Comparison of ENCODE assay signal across 14 cellular contexts in genomic region chr16:50268352-50268751, GRCh38. TPM values are rescaled to one million over a fixed set of nuclear protein-coding genes. Genes with fewer than 3 reads are reported as not detected.
DNase-seq lines count a peak whose midpoint lies in the region; ATAC-seq lines count a peak whose summit lies in the region.
"Had no signal": no experiment of that assay in that cellular context is flagged by ENCODE, and none has a peak within 500 bp of the region (broad histone marks: within the 10 kb centered on the region; RNA-seq: fewer than 3 reads in every experiment).

No MANE protein-coding gene starts in this region.

- intact Hi-C loops in CD4-positive, alpha-beta memory T cell (cut with micrococcal nuclease): loop anchor here (5.0 kb wide), 6 partner anchors 44 to 414 kb away; partner anchors contain the start of genes NKD1, SNX20 and TENT4B

- H3K9me3 ChIP-seq in CD4-positive, alpha-beta memory T cell (ENCODE audit: control insufficient read depth in 1 of 2, low read length in 2 of 2): no peaks in the 10 kb centered on the region
- H3K9me3 ChIP-seq: right atrium auricular region had no signal

- no peak for ATAC-seq in activated T-helper 17 cell treated with anti-CD3 and anti-CD28 coated beads, Interleukin-2, amount 50 U/mL, for 72 hours (replicated peaks)
- ATAC-seq in natural killer cell treated with Interleukin-12 subunit alpha and Interleukin-12 subunit beta and Interleukin-15 and Interleukin-18, amount 100 ng/mL, for 72 hours: no peak
- ATAC-seq: activated CD4-positive, CD25-positive, alpha-beta regulatory T cell treated with anti-CD3 and anti-CD28 coated beads, Interleukin-2, amount 50 U/mL, for 24 hours had no signal

- peaks cover 51 to 95% (median 73%) of the 10 kb centered on the region in 4 donors for H3K4me1 Mint-ChIP-seq in CD4-positive, alpha-beta memory T cell
- H3K4me1 Mint-ChIP-seq in IgD-negative memory B cell: peaks cover 45 to 50% (median 46%) of the 10 kb centered on the region in 3 donors
- peaks cover 52% of the 10 kb centered on the region for H3K4me1 Mint-ChIP-seq in activated T-helper 17 cell treated with anti-CD3 and anti-CD28 coated beads, Interleukin-2, amount 50 U/mL, for 72 hours
- H3K4me1 Mint-ChIP-seq in natural killer cell treated with Interleukin-12 subunit alpha and Interleukin-12 subunit beta and Interleukin-15 and Interleukin-18, amount 100 ng/mL, for 72 hours (ENCODE audit: low read depth in 2 of 2): peaks cover 85 to 87% of the 10 kb centered on the region in 2 donors

- peaks cover 8% of the 10 kb centered on the region for H3K36me3 ChIP-seq in CD4-positive, alpha-beta memory T cell (ENCODE audit: insufficient read depth, low read length)
- H3K36me3 ChIP-seq: right atrium auricular region had no signal

- POLR2A ChIA-PET in CD4-positive, alpha-beta memory T cell (lab: Charles Lee; ENCODE audit: partially characterized antibody): interaction anchor here (0.8 to 12.4 kb wide), 12 partner anchors 14 to 476 kb away, joined by 3 to 252 read pairs (median 5); partner anchors contain the start of genes BRD7, CYLD and TENT4B

- H3K27me3 ChIP-seq in CD4-positive, alpha-beta memory T cell (ENCODE audit: insufficient read depth, low read length): no peaks in the 10 kb centered on the region
- H3K27me3 ChIP-seq: right atrium auricular region had no signal

- H3K4me3 ChIP-seq in CD4-positive, alpha-beta memory T cell (ENCODE audit: low read length in 2 of 2): peak overlapping the region; percentile 44 to 57
- H3K4me3 ChIP-seq: right atrium auricular region had no signal

- H3K4me1 ChIP-seq in CD4-positive, alpha-beta memory T cell (ENCODE audit: insufficient read depth, low read length): peaks cover 79% of the 10 kb centered on the region

- H3K27ac Mint-ChIP-seq in CD4-positive, alpha-beta memory T cell: peak overlapping the region; percentile 75 to 99 (median 95)
- peak overlapping the region; percentile 85 to 93 (median 88) for H3K27ac Mint-ChIP-seq in IgD-negative memory B cell
- peak overlapping the region; percentile 99 for H3K27ac Mint-ChIP-seq in activated T-helper 17 cell treated with anti-CD3 and anti-CD28 coated beads, Interleukin-2, amount 50 U/mL, for 72 hours
- peak overlapping the region; percentile 98 to 100 for H3K27ac Mint-ChIP-seq in natural killer cell treated with Interleukin-12 subunit alpha and Interleukin-12 subunit beta and Interleukin-15 and Interleukin-18, amount 100 ng/mL, for 72 hours

- no peaks in the 10 kb centered on the region for H3K9me3 Mint-ChIP-seq in CD4-positive, alpha-beta memory T cell
- no peaks in the 10 kb centered on the region for H3K9me3 Mint-ChIP-seq in IgD-negative memory B cell
- H3K9me3 Mint-ChIP-seq in activated T-helper 17 cell treated with anti-CD3 and anti-CD28 coated beads, Interleukin-2, amount 50 U/mL, for 72 hours: no peaks in the 10 kb centered on the region
- H3K9me3 Mint-ChIP-seq in natural killer cell treated with Interleukin-12 subunit alpha and Interleukin-12 subunit beta and Interleukin-15 and Interleukin-18, amount 100 ng/mL, for 72 hours: no peaks in the 10 kb centered on the region
- H3K9me3 Mint-ChIP-seq: nephron had no signal

- peak overlapping the region; percentile 52 for H3K27ac ChIP-seq in CD4-positive, alpha-beta memory T cell (ENCODE audit: low read depth, low read length)
- H3K27ac ChIP-seq: KMS-11, right atrium auricular region had no signal

- CTCF ChIA-PET in CD4-positive, alpha-beta memory T cell (lab: Charles Lee; ENCODE audit: partially characterized antibody): interaction anchor here (1.0 to 15.2 kb wide), 7 partner anchors 13 to 538 kb away, joined by 3 to 155 read pairs (median 5); partner anchors contain the start of gene CNEP1R1

- DNase-seq in CD4-positive, alpha-beta memory T cell: no peak
- peak; percentile 49 for DNase-seq in natural killer cell treated with Interleukin-12 subunit alpha and Interleukin-12 subunit beta and Interleukin-15 and Interleukin-18, amount 100 ng/mL, for 72 hours (ENCODE audit: low spot score)
- DNase-seq in kidney tubule cell (ENCODE audit: low spot score) (no peak), cortex of kidney (lab: John Stamatoyannopoulos, UW) (no peak)
- DNase-seq in stimulated activated CD4-positive, alpha-beta T cell treated with anti-CD3 and anti-CD28 coated beads, Interleukin-15, amount 100 ng/mL, for 24 hours: no peak
- DNase-seq: cerebellar nuclear complex, GOT3, NCI-H2081 had no signal

- no peaks in the 10 kb centered on the region for H3K27me3 Mint-ChIP-seq in CD4-positive, alpha-beta memory T cell
- H3K27me3 Mint-ChIP-seq in IgD-negative memory B cell: no peaks in the 10 kb centered on the region
- no peaks in the 10 kb centered on the region for H3K27me3 Mint-ChIP-seq in activated T-helper 17 cell treated with anti-CD3 and anti-CD28 coated beads, Interleukin-2, amount 50 U/mL, for 72 hours
- no peaks in the 10 kb centered on the region for H3K27me3 Mint-ChIP-seq in natural killer cell treated with Interleukin-12 subunit alpha and Interleukin-12 subunit beta and Interleukin-15 and Interleukin-18, amount 100 ng/mL, for 72 hours

- peaks cover 12 to 52% of the 10 kb centered on the region in 2 donors for H3K36me3 Mint-ChIP-seq in CD4-positive, alpha-beta memory T cell
- peaks cover 2% of the 10 kb centered on the region for H3K36me3 Mint-ChIP-seq in IgD-negative memory B cell
- H3K36me3 Mint-ChIP-seq in activated T-helper 17 cell treated with anti-CD3 and anti-CD28 coated beads, Interleukin-2, amount 50 U/mL, for 72 hours (ENCODE audit: low read depth): peaks cover 22% of the 10 kb centered on the region
- H3K36me3 Mint-ChIP-seq in natural killer cell treated with Interleukin-12 subunit alpha and Interleukin-12 subunit beta and Interleukin-15 and Interleukin-18, amount 100 ng/mL, for 72 hours: no peaks in the 10 kb centered on the region

- peak overlapping the region; percentile 93 to 99 (median 98) for H3K4me3 Mint-ChIP-seq in CD4-positive, alpha-beta memory T cell
- H3K4me3 Mint-ChIP-seq in IgD-negative memory B cell: peak overlapping the region in 3 of 4 donors; percentile 34 to 83 (median 46)
- peak overlapping the region; percentile 96 for H3K4me3 Mint-ChIP-seq in activated T-helper 17 cell treated with anti-CD3 and anti-CD28 coated beads, Interleukin-2, amount 50 U/mL, for 72 hours
- H3K4me3 Mint-ChIP-seq in natural killer cell treated with Interleukin-12 subunit alpha and Interleukin-12 subunit beta and Interleukin-15 and Interleukin-18, amount 100 ng/mL, for 72 hours: peak overlapping the region; percentile 87
- H3K4me3 Mint-ChIP-seq: nephron had no signal

RNA-seq across cellular contexts. Expression of gene ADCY7, which starts 2.0 kb away (rescaled TPM):
- 100 to 1,000 TPM; 230 to 235 TPM for total RNA-seq in CD4-positive, alpha-beta memory T cell
- polyA plus RNA-seq in CD4-positive, alpha-beta memory T cell: 10 to 100 TPM; 34.8 to 69.7 TPM
- polyA plus RNA-seq in IgD-negative memory B cell: 40.6 TPM
- 100 to 1,000 TPM; 156 to 173 TPM for total RNA-seq in activated T-helper 17 cell treated with anti-CD3 and anti-CD28 coated beads, Interleukin-2, amount 50 U/mL, for 72 hours
- 100 to 1,000 TPM; 135 to 186 TPM for total RNA-seq in natural killer cell treated with Interleukin-12 subunit alpha and Interleukin-12 subunit beta and Interleukin-15 and Interleukin-18, amount 100 ng/mL, for 72 hours

Comparison
In these comparisons a context has a peak if more than half of its experiments do, and no peak if none do; other contexts are left out.
1. H3K4me3 Mint-ChIP-seq: peak in every context shown above with its lines; median percentile 98 in CD4-positive, alpha-beta memory T cell; 96 in activated T-helper 17 cell treated with anti-CD3 and anti-CD28 coated beads, Interleukin-2, amount 50 U/mL, for 72 hours; 87 in natural killer cell treated with Interleukin-12 subunit alpha and Interleukin-12 subunit beta and Interleukin-15 and Interleukin-18, amount 100 ng/mL, for 72 hours; 46 in IgD-negative memory B cell.